ENCODE assay signal across 1 cellular context in genomic region chr2:199861116-199861774, GRCh38.
A peak's percentile ranks its signal among the peaks of the same experiment; 100 is the strongest.
TF ChIP-seq lines count a peak whose summit lies in the region.

No MANE protein-coding gene starts in this region.

TF ChIP-seq in K562, 482 proteins besides CTCF, POLR2A, EP300 and RAD21 (continued from another document):
- no peak for TF ChIP-seq ILF3 (IDR thresholded peaks at IDR 0.05; ENCODE audit: borderline replicate concordance)
- TF ChIP-seq NFE2 (IDR thresholded peaks at IDR 0.05; ENCODE audit: low read depth): peak; percentile 67
- peak; percentile 17; the same call in 1 of the 2 replicates for TF ChIP-seq ZNF316 (IDR thresholded peaks at IDR 0.05)
- TF ChIP-seq MAFF (IDR thresholded peaks at IDR 0.05; ENCODE audit: low read length): peak; percentile 11; the same call in 1 of the 2 replicates
- TF ChIP-seq SIN3B (IDR thresholded peaks at IDR 0.05; ENCODE audit: low read depth): no peak
- TF ChIP-seq MAFK (IDR thresholded peaks at IDR 0.05; ENCODE audit: low read length): peak; percentile 8; the same call in 1 of the 2 replicates
- TF ChIP-seq XRCC3 (IDR thresholded peaks at IDR 0.05): no peak
- no peak for TF ChIP-seq KDM1A (IDR thresholded peaks at IDR 0.05)
- TF ChIP-seq RFX1 (IDR thresholded peaks at IDR 0.05): no peak
- no peak for TF ChIP-seq HMG20B (CRISPR knock-in tag; IDR thresholded peaks at IDR 0.05)
- TF ChIP-seq CAMTA2 (CRISPR knock-in tag; conservative IDR thresholded peaks at IDR 0.05): no peak
